Comparison of ENCODE assay signal across 7 cellular contexts in genomic region chr21:17775021-17775420, GRCh38. TPM values are rescaled to one million over a fixed set of nuclear protein-coding genes. Genes with fewer than 3 reads are reported as not detected.
DNase-seq lines count a peak whose midpoint lies in the region; ATAC-seq and TF ChIP-seq lines count a peak whose summit lies in the region.
"Not testable (repeated sequence)": the region's sequence is repeated elsewhere in the genome, so short reads cannot be mapped to it uniquely, and the experiment has no call there.

No MANE protein-coding gene starts in this region.

- peaks cover 41% of the 10 kb centered on the region for H3K4me1 Mint-ChIP-seq in CD8-positive, alpha-beta T cell (ENCODE audit: low read depth)
- peaks cover 43% of the 10 kb centered on the region for H3K4me1 Mint-ChIP-seq in activated CD4-positive, alpha-beta memory T cell treated with anti-CD3 and anti-CD28 coated beads, Interleukin-2, amount 10 ng/mL, durations not matched to agents 7 days and 5 days
- peaks cover 30% of the 10 kb centered on the region for H3K4me1 Mint-ChIP-seq in activated T-cell treated with anti-CD3 and anti-CD28 coated beads, Interleukin-2, amount 50 U/mL, for 72 hours (ENCODE audit: low read depth)
- peaks cover 43% of the 10 kb centered on the region for H3K4me1 Mint-ChIP-seq in activated naive CD8-positive, alpha-beta T cell treated with anti-CD3 and anti-CD28 coated beads, Interleukin-2, amount 10 ng/mL, durations not matched to agents 7 days and 5 days
- peaks cover 46 to 57% of the 10 kb centered on the region in 2 donors for H3K4me1 Mint-ChIP-seq in immature natural killer cell
- peaks cover 60 to 61% of the 10 kb centered on the region in 2 donors for H3K4me1 Mint-ChIP-seq in natural killer cell treated with Interleukin-12 subunit alpha and Interleukin-12 subunit beta and Interleukin-15 and Interleukin-18, amount 100 ng/mL, for 72 hours (ENCODE audit: low read depth in 2 of 2)

- CTCF ChIA-PET in CD8-positive, alpha-beta T cell (lab: Charles Lee): interaction anchor here (0.9 to 1.6 kb wide), 6 partner anchors 9 to 55 kb away, joined by 3 to 4 read pairs (median 3); no protein-coding TSS in a partner anchor
- CTCF ChIA-PET in activated CD4-positive, alpha-beta memory T cell treated with anti-CD3 and anti-CD28 coated beads, Interleukin-2, amount 10 ng/mL, durations not matched to agents 7 days and 5 days (lab: Charles Lee): interaction anchor here (1.0 to 1.5 kb wide), 3 partner anchors 41 to 45 kb away, joined by 3 to 5 read pairs (median 4); no protein-coding TSS in a partner anchor

- H3K36me3 ChIP-seq in CD8-positive, alpha-beta T cell (ENCODE audit: insufficient read depth, low read length): not testable (repeated sequence)
- peaks cover 19% of the 10 kb centered on the region for H3K36me3 ChIP-seq in OCI-LY3 (replicated peaks; ENCODE audit: low read depth, low read length)

- peak overlapping the region; percentile 49 for H3K4me3 ChIP-seq in CD8-positive, alpha-beta T cell (ENCODE audit: low read depth, low read length)
- peak overlapping the region; percentile 73 for H3K4me3 ChIP-seq in OCI-LY3 (ENCODE audit: low read length)

- intact Hi-C loops in CD8-positive, alpha-beta T cell (cut with DNase I, micrococcal nuclease): loop anchor here in 1 of 2 experiments (1.0 to 5.0 kb wide), 3 partner anchors 14 to 44 kb away; partner anchors contain the start of gene C21orf91

- peak overlapping the region; percentile 88 for H3K27ac Mint-ChIP-seq in CD8-positive, alpha-beta T cell
- H3K27ac Mint-ChIP-seq in activated CD4-positive, alpha-beta memory T cell treated with anti-CD3 and anti-CD28 coated beads, Interleukin-2, amount 10 ng/mL, durations not matched to agents 7 days and 5 days: peak overlapping the region; percentile 72
- H3K27ac Mint-ChIP-seq in activated T-cell treated with anti-CD3 and anti-CD28 coated beads, Interleukin-2, amount 50 U/mL, for 72 hours: peak overlapping the region; percentile 20
- H3K27ac Mint-ChIP-seq in activated naive CD8-positive, alpha-beta T cell treated with anti-CD3 and anti-CD28 coated beads, Interleukin-2, amount 10 ng/mL, durations not matched to agents 7 days and 5 days: peak overlapping the region; percentile 82
- H3K27ac Mint-ChIP-seq in immature natural killer cell: peak overlapping the region; percentile 75 to 94 (median 84)
- H3K27ac Mint-ChIP-seq in natural killer cell treated with Interleukin-12 subunit alpha and Interleukin-12 subunit beta and Interleukin-15 and Interleukin-18, amount 100 ng/mL, for 72 hours: peak overlapping the region; percentile 36 to 80

- POLR2A ChIA-PET in CD8-positive, alpha-beta T cell (lab: Charles Lee): interaction anchor here (1.0 to 3.6 kb wide), 6 partner anchors 9 to 59 kb away, joined by 3 to 35 read pairs (median 4); partner anchors contain the start of gene C21orf91
- POLR2A ChIA-PET in activated CD4-positive, alpha-beta memory T cell treated with anti-CD3 and anti-CD28 coated beads, Interleukin-2, amount 10 ng/mL, durations not matched to agents 7 days and 5 days (lab: Charles Lee): interaction anchor here (1.3 to 4.7 kb wide), 6 partner anchors 9 to 164 kb away, joined by 5 to 43 read pairs (median 12); partner anchors contain the start of gene C21orf91
- POLR2A ChIA-PET in activated naive CD8-positive, alpha-beta T cell treated with anti-CD3 and anti-CD28 coated beads, Interleukin-2, amount 10 ng/mL, durations not matched to agents 7 days and 5 days (lab: Charles Lee): interaction anchor here (0.7 to 2.7 kb wide), 6 partner anchors 9 to 163 kb away, joined by 3 to 17 read pairs (median 5); partner anchors contain the start of gene C21orf91

- H3K9me3 Mint-ChIP-seq in CD8-positive, alpha-beta T cell: peaks cover 32% of the 10 kb centered on the region
- H3K9me3 Mint-ChIP-seq in activated CD4-positive, alpha-beta memory T cell treated with anti-CD3 and anti-CD28 coated beads, Interleukin-2, amount 10 ng/mL, durations not matched to agents 7 days and 5 days: peaks cover 17% of the 10 kb centered on the region
- H3K9me3 Mint-ChIP-seq in activated T-cell treated with anti-CD3 and anti-CD28 coated beads, Interleukin-2, amount 50 U/mL, for 72 hours: peaks cover 7 to 10% of the 10 kb centered on the region in 2 donors
- H3K9me3 Mint-ChIP-seq in activated naive CD8-positive, alpha-beta T cell treated with anti-CD3 and anti-CD28 coated beads, Interleukin-2, amount 10 ng/mL, durations not matched to agents 7 days and 5 days: peaks cover 15% of the 10 kb centered on the region
- peaks cover 13 to 35% (median 28%) of the 10 kb centered on the region in 6 donors for H3K9me3 Mint-ChIP-seq in immature natural killer cell
- peaks cover 33% of the 10 kb centered on the region for H3K9me3 Mint-ChIP-seq in natural killer cell treated with Interleukin-12 subunit alpha and Interleukin-12 subunit beta and Interleukin-15 and Interleukin-18, amount 100 ng/mL, for 72 hours

- not testable (repeated sequence) for TF ChIP-seq CTCF in CD8-positive, alpha-beta T cell (IDR thresholded peaks at IDR 0.05); OCI-LY3 (IDR thresholded peaks at IDR 0.05; ENCODE audit: low read depth, low read length)

- ATAC-seq in CD8-positive, alpha-beta T cell; activated T-cell treated with anti-CD3 and anti-CD28 coated beads, Interleukin-2, amount 50 U/mL, for 72 hours (replicated peaks in 1 of 2); activated naive CD8-positive, alpha-beta T cell treated with anti-CD3 and anti-CD28 coated beads, Interleukin-2, amount 10 ng/mL, durations not matched to agents 7 days and 5 days (ENCODE audit: low read depth); natural killer cell treated with Interleukin-12 subunit alpha and Interleukin-12 subunit beta and Interleukin-15 and Interleukin-18, amount 100 ng/mL, for 72 hours: not testable (repeated sequence)

- not testable (repeated sequence) for H3K27me3 Mint-ChIP-seq in CD8-positive, alpha-beta T cell (ENCODE audit: low read depth); activated CD4-positive, alpha-beta memory T cell treated with anti-CD3 and anti-CD28 coated beads, Interleukin-2, amount 10 ng/mL, durations not matched to agents 7 days and 5 days; activated T-cell treated with anti-CD3 and anti-CD28 coated beads, Interleukin-2, amount 50 U/mL, for 72 hours (ENCODE audit: low read depth); activated naive CD8-positive, alpha-beta T cell treated with anti-CD3 and anti-CD28 coated beads, Interleukin-2, amount 10 ng/mL, durations not matched to agents 7 days and 5 days; natural killer cell treated with Interleukin-12 subunit alpha and Interleukin-12 subunit beta and Interleukin-15 and Interleukin-18, amount 100 ng/mL, for 72 hours
- H3K27me3 Mint-ChIP-seq in immature natural killer cell (ENCODE audit: low read depth in 3 of 3): peaks cover 0 to 10% (median 1%) of the 10 kb centered on the region in 3 donors

- peak overlapping the region; percentile 76 for H3K4me3 Mint-ChIP-seq in CD8-positive, alpha-beta T cell
- not testable (repeated sequence) for H3K4me3 Mint-ChIP-seq in activated CD4-positive, alpha-beta memory T cell treated with anti-CD3 and anti-CD28 coated beads, Interleukin-2, amount 10 ng/mL, durations not matched to agents 7 days and 5 days
- H3K4me3 Mint-ChIP-seq in activated T-cell treated with anti-CD3 and anti-CD28 coated beads, Interleukin-2, amount 50 U/mL, for 72 hours: peak overlapping the region in 1 of 2 donors; percentile 67
- H3K4me3 Mint-ChIP-seq in activated naive CD8-positive, alpha-beta T cell treated with anti-CD3 and anti-CD28 coated beads, Interleukin-2, amount 10 ng/mL, durations not matched to agents 7 days and 5 days: peak overlapping the region; percentile 79
- peak overlapping the region; percentile 64 to 85 (median 69) for H3K4me3 Mint-ChIP-seq in immature natural killer cell
- peak overlapping the region; percentile 80 for H3K4me3 Mint-ChIP-seq in natural killer cell treated with Interleukin-12 subunit alpha and Interleukin-12 subunit beta and Interleukin-15 and Interleukin-18, amount 100 ng/mL, for 72 hours

- H3K36me3 Mint-ChIP-seq in CD8-positive, alpha-beta T cell: not testable (repeated sequence)
- H3K36me3 Mint-ChIP-seq in activated CD4-positive, alpha-beta memory T cell treated with anti-CD3 and anti-CD28 coated beads, Interleukin-2, amount 10 ng/mL, durations not matched to agents 7 days and 5 days (ENCODE audit: low read depth): peaks cover 49% of the 10 kb centered on the region
- H3K36me3 Mint-ChIP-seq in activated T-cell treated with anti-CD3 and anti-CD28 coated beads, Interleukin-2, amount 50 U/mL, for 72 hours (ENCODE audit: insufficient read depth in 2 of 2): peaks cover 16 to 17% of the 10 kb centered on the region in 2 donors
- peaks cover 29% of the 10 kb centered on the region for H3K36me3 Mint-ChIP-seq in activated naive CD8-positive, alpha-beta T cell treated with anti-CD3 and anti-CD28 coated beads, Interleukin-2, amount 10 ng/mL, durations not matched to agents 7 days and 5 days
- H3K36me3 Mint-ChIP-seq in immature natural killer cell: peaks cover 10 to 19% (median 18%) of the 10 kb centered on the region in 3 donors
- H3K36me3 Mint-ChIP-seq in natural killer cell treated with Interleukin-12 subunit alpha and Interleukin-12 subunit beta and Interleukin-15 and Interleukin-18, amount 100 ng/mL, for 72 hours: peaks cover 56% of the 10 kb centered on the region

- not testable (repeated sequence) for DNase-seq in CD8-positive, alpha-beta T cell; activated CD4-positive, alpha-beta memory T cell treated with anti-CD3 and anti-CD28 coated beads, Interleukin-2, amount 10 ng/mL, durations not matched to agents 7 days and 5 days; activated T-cell treated with anti-CD3 and anti-CD28 coated beads, Interleukin-2, amount 50 U/mL, for 72 hours; activated naive CD8-positive, alpha-beta T cell treated with anti-CD3 and anti-CD28 coated beads, Interleukin-2, amount 10 ng/mL, durations not matched to agents 7 days and 5 days; immature natural killer cell; natural killer cell treated with Interleukin-12 subunit alpha and Interleukin-12 subunit beta and Interleukin-15 and Interleukin-18, amount 100 ng/mL, for 72 hours (ENCODE audit: low spot score)

- peak overlapping the region; percentile 56 for H3K27ac ChIP-seq in CD8-positive, alpha-beta T cell (ENCODE audit: low read depth, low read length)
- 0 out of 2 replicates have a peak overlapping the region, but pooled peaks have one; percentile 69 for H3K27ac ChIP-seq in OCI-LY3 (ENCODE audit: low read length)

- not testable (repeated sequence) for H3K79me2 ChIP-seq in OCI-LY3 (ENCODE audit: low read length)

- H2AFZ ChIP-seq in OCI-LY3 (ENCODE audit: low read depth, low read length): peak overlapping the region; percentile 67; the same call in 1 of the 2 replicates

- H3K9me3 ChIP-seq in CD8-positive, alpha-beta T cell (ENCODE audit: low read length); OCI-LY3 (ENCODE audit: insufficient read depth, low read length): not testable (repeated sequence)

- H4K20me1 ChIP-seq in OCI-LY3 (ENCODE audit: insufficient read depth, low read length): not testable (repeated sequence)

- H3K9ac ChIP-seq in OCI-LY3 (ENCODE audit: low read length): peak overlapping the region; percentile 61; the same call in 1 of the 2 replicates

- peaks cover 29% of the 10 kb centered on the region for H3K4me1 ChIP-seq in CD8-positive, alpha-beta T cell (ENCODE audit: insufficient read depth, low read length)
- H3K4me1 ChIP-seq in OCI-LY3 (ENCODE audit: low read length): peaks cover 45% of the 10 kb centered on the region

- not testable (repeated sequence) for H3K27me3 ChIP-seq in CD8-positive, alpha-beta T cell (ENCODE audit: insufficient read depth, low read length); OCI-LY3 (ENCODE audit: low read depth, low read length)

- peak overlapping the region; percentile 92 for H3K4me2 ChIP-seq in OCI-LY3 (ENCODE audit: low read length)

RNA-seq across cellular contexts. Expression of gene C21orf91, which starts 44.1 kb away (rescaled TPM):
- 10 to 100 TPM; 37.0 to 43.6 TPM for total RNA-seq in CD8-positive, alpha-beta T cell
- total RNA-seq in activated CD4-positive, alpha-beta memory T cell treated with anti-CD3 and anti-CD28 coated beads, Interleukin-2, amount 10 ng/mL, durations not matched to agents 7 days and 5 days: 10 to 100 TPM; 55.9 to 57.1 TPM
- 10 to 100 TPM; 22.7 to 24.2 TPM for total RNA-seq in activated T-cell treated with anti-CD3 and anti-CD28 coated beads, Interleukin-2, amount 50 U/mL, for 72 hours
- 10 to 100 TPM; 67.9 to 75.2 TPM for total RNA-seq in activated naive CD8-positive, alpha-beta T cell treated with anti-CD3 and anti-CD28 coated beads, Interleukin-2, amount 10 ng/mL, durations not matched to agents 7 days and 5 days
- polyA plus RNA-seq in immature natural killer cell: 10 to 100 TPM; 29.5 to 41.3 (median 39.6) TPM
- 100 to 1,000 TPM in 1 of 2 donors, 10 to 100 TPM in 1; 61.0 to 101 TPM for total RNA-seq in natural killer cell treated with Interleukin-12 subunit alpha and Interleukin-12 subunit beta and Interleukin-15 and Interleukin-18, amount 100 ng/mL, for 72 hours

Comparison
In these comparisons a context has a peak if more than half of its experiments do, and no peak if none do; other contexts are left out.
1. H3K27ac Mint-ChIP-seq: peak in every context shown above with its lines; median percentile 88 in CD8-positive, alpha-beta T cell; 84 in immature natural killer cell; 82 in activated naive CD8-positive, alpha-beta T cell treated with anti-CD3 and anti-CD28 coated beads, Interleukin-2, amount 10 ng/mL, durations not matched to agents 7 days and 5 days; 72 in activated CD4-positive, alpha-beta memory T cell treated with anti-CD3 and anti-CD28 coated beads, Interleukin-2, amount 10 ng/mL, durations not matched to agents 7 days and 5 days; 58 in natural killer cell treated with Interleukin-12 subunit alpha and Interleukin-12 subunit beta and Interleukin-15 and Interleukin-18, amount 100 ng/mL, for 72 hours; 20 in activated T-cell treated with anti-CD3 and anti-CD28 coated beads, Interleukin-2, amount 50 U/mL, for 72 hours.